In genomic region chr5:73215891-73216610, GRCh38 we compare ENCODE assay signal across 8 cellular contexts. TPM values are rescaled to one million over a fixed set of nuclear protein-coding genes. Genes with fewer than 3 reads are reported as not detected.
DNase-seq lines count a peak whose midpoint lies in the region; ATAC-seq and TF ChIP-seq lines count a peak whose summit lies in the region.
"Had no signal": no experiment of that assay in that cellular context is flagged by ENCODE, and none has a peak within 500 bp of the region (broad histone marks: within the 10 kb centered on the region; RNA-seq: fewer than 3 reads in every experiment).

No MANE protein-coding gene starts in this region.

- ATAC-seq in GM18502 (IDR thresholded peaks at IDR 0.05; ENCODE audit: poor library complexity, unreplicated experiment): peak; percentile 75
- ATAC-seq in HG03139 (IDR thresholded peaks at IDR 0.05; ENCODE audit: unreplicated experiment): peak; percentile 79
- peak; percentile 88 to 90 for ATAC-seq in activated T-cell treated with anti-CD3 and anti-CD28 coated beads, Interleukin-2, amount 50 U/mL, for 72 hours (replicated peaks in 1 of 2)
- ATAC-seq in naive thymus-derived CD8-positive, alpha-beta T cell: peak; percentile 88 to 98
- ATAC-seq in stimulated activated naive B cell treated with anti-CD40 and anti-IgM and Interleukin-4, amounts not matched to agents 10 μg/mL and 1 μg/mL and 100 μg/mL, for 72 hours (replicated peaks): peak; percentile 79 to 86

- peaks cover 89% of the 10 kb centered on the region for H3K27me3 Mint-ChIP-seq in activated T-cell treated with anti-CD3 and anti-CD28 coated beads, Interleukin-2, amount 50 U/mL, for 72 hours (ENCODE audit: low read depth)
- peaks cover 52 to 88% (median 70%) of the 10 kb centered on the region in 5 donors for H3K27me3 Mint-ChIP-seq in naive thymus-derived CD8-positive, alpha-beta T cell
- peaks cover 76 to 82% of the 10 kb centered on the region in 2 donors for H3K27me3 Mint-ChIP-seq in stimulated activated naive B cell treated with anti-CD40 and anti-IgM and Interleukin-4, amounts not matched to agents 10 μg/mL and 1 μg/mL and 100 μg/mL, for 72 hours

- peaks cover 3 to 6% of the 10 kb centered on the region in 2 donors for H3K36me3 Mint-ChIP-seq in activated T-cell treated with anti-CD3 and anti-CD28 coated beads, Interleukin-2, amount 50 U/mL, for 72 hours (ENCODE audit: insufficient read depth in 2 of 2)
- H3K36me3 Mint-ChIP-seq in naive thymus-derived CD8-positive, alpha-beta T cell: peaks cover 0 to 7% (median 0%) of the 10 kb centered on the region in 3 donors
- no peaks in the 10 kb centered on the region for H3K36me3 Mint-ChIP-seq in stimulated activated naive B cell treated with anti-CD40 and anti-IgM and Interleukin-4, amounts not matched to agents 10 μg/mL and 1 μg/mL and 100 μg/mL, for 72 hours

- DNase-seq in NCI-H748 treated with DMSO at 0.1 percent for 48 hours (lab: John Stamatoyannopoulos, UW) (peak; percentile 69), fibroblast of lung (ENCODE audit: low read depth in 2 of 2) (peak; percentile 77)
- peak; percentile 74 to 76 for DNase-seq in activated T-cell treated with anti-CD3 and anti-CD28 coated beads, Interleukin-2, amount 50 U/mL, for 72 hours
- peak; percentile 33 to 79 (median 53) for DNase-seq in naive thymus-derived CD8-positive, alpha-beta T cell
- DNase-seq in stimulated activated naive B cell treated with anti-CD40 and anti-IgM and Interleukin-4, amounts not matched to agents 10 μg/mL and 1 μg/mL and 100 μg/mL, for 72 hours: peak; percentile 48

- H4K20me1 ChIP-seq in fibroblast of lung (ENCODE audit: control insufficient read depth, extremely low read depth, insufficient read depth, low read length): no peaks in the 10 kb centered on the region

- no peaks in the 10 kb centered on the region for H3K36me3 ChIP-seq in fibroblast of lung (ENCODE audit: control insufficient read depth, insufficient read depth, low read length)

- peak overlapping the region; percentile 57 for H2AFZ ChIP-seq in fibroblast of lung (ENCODE audit: low read length)

- H3K4me1 Mint-ChIP-seq in activated T-cell treated with anti-CD3 and anti-CD28 coated beads, Interleukin-2, amount 50 U/mL, for 72 hours (ENCODE audit: low read depth): peaks cover 10% of the 10 kb centered on the region
- H3K4me1 Mint-ChIP-seq in naive thymus-derived CD8-positive, alpha-beta T cell: peaks cover 3 to 9% (median 8%) of the 10 kb centered on the region in 4 donors
- peaks cover 13 to 21% of the 10 kb centered on the region in 2 donors for H3K4me1 Mint-ChIP-seq in stimulated activated naive B cell treated with anti-CD40 and anti-IgM and Interleukin-4, amounts not matched to agents 10 μg/mL and 1 μg/mL and 100 μg/mL, for 72 hours

- H3K9me3 ChIP-seq in fibroblast of lung (ENCODE audit: control insufficient read depth, insufficient read depth, low read depth, low read length): no peaks in the 10 kb centered on the region

- no peaks in the 10 kb centered on the region for H3K4me1 ChIP-seq in fibroblast of lung (ENCODE audit: control insufficient read depth, extremely low read depth, insufficient read depth, low read length)

- POLR2A ChIA-PET in naive thymus-derived CD8-positive, alpha-beta T cell (lab: Charles Lee): no interaction called here

- no peaks in the 10 kb centered on the region for H3K79me2 ChIP-seq in fibroblast of lung (ENCODE audit: control insufficient read depth, insufficient read depth, low read length)

- H3K4me2 ChIP-seq in fibroblast of lung (ENCODE audit: extremely low read depth, insufficient read depth, low read length): peak overlapping the region; percentile 89

- H3K9me3 Mint-ChIP-seq in activated T-cell treated with anti-CD3 and anti-CD28 coated beads, Interleukin-2, amount 50 U/mL, for 72 hours: peaks cover 0 to 8% of the 10 kb centered on the region in 2 donors
- H3K9me3 Mint-ChIP-seq in naive thymus-derived CD8-positive, alpha-beta T cell: peaks cover 0 to 17% (median 0%) of the 10 kb centered on the region in 9 donors
- H3K9me3 Mint-ChIP-seq in stimulated activated naive B cell treated with anti-CD40 and anti-IgM and Interleukin-4, amounts not matched to agents 10 μg/mL and 1 μg/mL and 100 μg/mL, for 72 hours: no peaks in the 10 kb centered on the region

- H3K27ac Mint-ChIP-seq in activated T-cell treated with anti-CD3 and anti-CD28 coated beads, Interleukin-2, amount 50 U/mL, for 72 hours: no peak overlapping the region
- H3K27ac Mint-ChIP-seq in naive thymus-derived CD8-positive, alpha-beta T cell: no peak overlapping the region
- no peak overlapping the region for H3K27ac Mint-ChIP-seq in stimulated activated naive B cell treated with anti-CD40 and anti-IgM and Interleukin-4, amounts not matched to agents 10 μg/mL and 1 μg/mL and 100 μg/mL, for 72 hours

- H3K27me3 ChIP-seq in fibroblast of lung (ENCODE audit: control insufficient read depth, insufficient read depth, low read length): peaks cover 10% of the 10 kb centered on the region

- peak overlapping the region; percentile 30 to 56 (median 39) for H3K4me3 ChIP-seq in fibroblast of lung (replicated peaks in 1 of 4; ENCODE audit: control extremely low read depth in 1 of 4, insufficient read depth in 1 of 4, low read depth in 3 of 4, low read length in 4 of 4)

- H3K4me3 Mint-ChIP-seq in activated T-cell treated with anti-CD3 and anti-CD28 coated beads, Interleukin-2, amount 50 U/mL, for 72 hours: peak overlapping the region; percentile 56 to 61
- H3K4me3 Mint-ChIP-seq in naive thymus-derived CD8-positive, alpha-beta T cell: peak overlapping the region; percentile 40 to 83 (median 64)
- H3K4me3 Mint-ChIP-seq in stimulated activated naive B cell treated with anti-CD40 and anti-IgM and Interleukin-4, amounts not matched to agents 10 μg/mL and 1 μg/mL and 100 μg/mL, for 72 hours: peak overlapping the region; percentile 57 to 75

- peak; percentile 45 to 65 for TF ChIP-seq CTCF in fibroblast of lung (conservative IDR thresholded peaks at IDR 0.05 in 1 of 2, IDR thresholded peaks at IDR 0.05 in 1 of 2; ENCODE audit: low read depth in 1 of 2, low read length in 2 of 2)

- H3K9ac ChIP-seq in fibroblast of lung (ENCODE audit: insufficient read depth, low read length): peak overlapping the region; percentile 36

- H3K27ac ChIP-seq in fibroblast of lung (ENCODE audit: insufficient read depth, low read length): no peak overlapping the region

RNA-seq across cellular contexts. Expression of gene TMEM174, which starts 43.1 kb away (rescaled TPM):
- not detected for total RNA-seq in activated T-cell treated with anti-CD3 and anti-CD28 coated beads, Interleukin-2, amount 50 U/mL, for 72 hours
- total RNA-seq in fibroblast of lung: not detected in 2 replicates
- polyA plus RNA-seq in fibroblast of lung: not detected in 2 replicates
- polyA plus RNA-seq in fibroblast of lung (2012): not detected in 2 replicates
- not detected in 2 replicates for polyA minus RNA-seq in fibroblast of lung (ENCODE audit: low replicate concordance)
- total RNA-seq in naive thymus-derived CD8-positive, alpha-beta T cell: not detected
- not detected for polyA plus RNA-seq in naive thymus-derived CD8-positive, alpha-beta T cell
- total RNA-seq: temporal lobe had no signal
